10 cellular contexts compared by ENCODE assay signal in the genomic region with DNA sequence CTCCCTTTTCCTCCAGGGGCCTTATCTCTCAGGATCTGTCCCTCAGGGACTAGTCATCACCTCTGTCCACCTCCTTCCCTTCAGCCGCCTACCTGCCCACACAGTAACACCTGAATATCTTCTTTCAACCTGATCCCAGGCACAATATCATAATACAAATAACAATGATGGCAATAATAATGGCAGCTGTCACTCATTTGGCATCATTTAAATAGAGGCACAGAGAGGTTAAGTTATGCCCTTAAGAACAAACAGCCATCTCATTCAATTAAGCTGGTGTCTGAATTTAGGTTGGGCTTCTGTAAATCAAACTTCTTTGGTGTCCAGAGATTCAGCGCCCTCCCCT. TPM values are rescaled to one million over a fixed set of nuclear protein-coding genes. Genes with fewer than 3 reads are reported as not detected.
DNase-seq lines count a peak whose midpoint lies in the region; ATAC-seq, FAIRE-seq and TF ChIP-seq lines count a peak whose summit lies in the region.
"Had no signal": no experiment of that assay in that cellular context is flagged by ENCODE, and none has a peak within 500 bp of the region (broad histone marks: within the 10 kb centered on the region; RNA-seq: fewer than 3 reads in every experiment).

No MANE protein-coding gene starts in this region.

- ATAC-seq in GM18517 (IDR thresholded peaks at IDR 0.05; ENCODE audit: unreplicated experiment) (no peak), HG02970 (IDR thresholded peaks at IDR 0.05; ENCODE audit: low FRiP score, unreplicated experiment) (no peak)

- no peak overlapping the region for H3K4me3 Mint-ChIP-seq in activated naive CD4-positive, alpha-beta T cell treated with anti-CD3 and anti-CD28 coated beads for 36 hours
- H3K4me3 Mint-ChIP-seq in astrocyte (ENCODE audit: unreplicated experiment): peak overlapping the region; percentile 61
- H3K4me3 Mint-ChIP-seq in mesothelial cell of epicardium: no peak overlapping the region

- intact Hi-C loops in activated naive CD4-positive, alpha-beta T cell treated with anti-CD3 and anti-CD28 coated beads for 36 hours (cut with micrococcal nuclease): loop anchor here (1.0 kb wide), 3 partner anchors 50 to 153 kb away; no protein-coding TSS in a partner anchor
- intact Hi-C loops in tibial artery (cut with DNase I; ENCODE audit: low total_unique reads): loop anchor here (5.0 to 10.0 kb wide), 2 partner anchors 46 to 108 kb away; partner anchors contain the start of gene AHDC1

- no peak overlapping the region for H2AFZ ChIP-seq in astrocyte (ENCODE audit: low read depth, low read length)

- H3K4me3 ChIP-seq in astrocyte (ENCODE audit: insufficient read depth, low read depth, low read length): no peak overlapping the region
- peak overlapping the region in 1 of 2 donors; percentile 47 for H3K4me3 ChIP-seq in tibial artery

- CTCF ChIA-PET in activated naive CD4-positive, alpha-beta T cell treated with anti-CD3 and anti-CD28 coated beads for 36 hours (lab: Charles Lee): interaction anchor here (0.5 to 8.0 kb wide), 45 partner anchors 9 to 259 kb away, joined by 3 to 105 read pairs (median 4); partner anchors contain the start of genes AHDC1, IFI6 and SYTL1

- H3K9ac ChIP-seq in astrocyte (ENCODE audit: low read length): peak overlapping the region; percentile 32

- no peak for TF ChIP-seq CTCF in astrocyte (IDR thresholded peaks at IDR 0.05; ENCODE audit: insufficient read depth, low read depth, low read length)
- no peak for TF ChIP-seq CTCF in mesothelial cell of epicardium (IDR thresholded peaks at IDR 0.05; ENCODE audit: unreplicated experiment)
- TF ChIP-seq CTCF in tibial artery (IDR thresholded peaks at IDR 0.05): no peak

- no peaks in the 10 kb centered on the region for H3K9me3 Mint-ChIP-seq in activated naive CD4-positive, alpha-beta T cell treated with anti-CD3 and anti-CD28 coated beads for 36 hours
- H3K9me3 Mint-ChIP-seq in astrocyte (ENCODE audit: unreplicated experiment) (no peaks in the 10 kb centered on the region), mesothelial cell of epicardium (no peaks in the 10 kb centered on the region)

- no peaks in the 10 kb centered on the region for H3K27me3 ChIP-seq in astrocyte (ENCODE audit: insufficient read depth, low read length)
- H3K27me3 ChIP-seq in tibial artery: no peaks in the 10 kb centered on the region

- no peak for DNase-seq in activated naive CD4-positive, alpha-beta T cell treated with anti-CD3 and anti-CD28 coated beads for 36 hours
- DNase-seq in activated naive CD4-positive, alpha-beta T cell treated with anti-CD3 and anti-CD28 coated beads, Interleukin-2, amount 50 U/mL, for 16 hours: no peak
- no peak for DNase-seq in astrocyte (ENCODE audit: low read depth)
- no peak for DNase-seq in mesothelial cell of epicardium (ENCODE audit: low spot score in 2 of 2, unreplicated experiment in 2 of 2)
- DNase-seq in tibial artery: no peak
- DNase-seq in amygdala (lab: John Stamatoyannopoulos, UW): no peak
- DNase-seq: activated gamma-delta T cell had no signal

- peaks cover 21% of the 10 kb centered on the region for H3K4me1 Mint-ChIP-seq in activated naive CD4-positive, alpha-beta T cell treated with anti-CD3 and anti-CD28 coated beads for 36 hours (ENCODE audit: low read depth)
- H3K4me1 Mint-ChIP-seq in astrocyte (ENCODE audit: low read depth, unreplicated experiment): peaks cover 54% of the 10 kb centered on the region
- H3K4me1 Mint-ChIP-seq in mesothelial cell of epicardium: peaks cover 33% of the 10 kb centered on the region

- peaks cover 2% of the 10 kb centered on the region for H3K36me3 ChIP-seq in astrocyte (ENCODE audit: insufficient read depth, low read length)
- H3K36me3 ChIP-seq in tibial artery: peaks cover 0 to 38% (median 27%) of the 10 kb centered on the region in 3 donors

- H3K27ac Mint-ChIP-seq in activated naive CD4-positive, alpha-beta T cell treated with anti-CD3 and anti-CD28 coated beads for 36 hours: peak overlapping the region; percentile 69
- H3K27ac Mint-ChIP-seq in astrocyte (ENCODE audit: unreplicated experiment) (peak overlapping the region; percentile 67), mesothelial cell of epicardium (peak overlapping the region; percentile 39)

- H3K27ac ChIP-seq in astrocyte (ENCODE audit: low read depth, low read length): no peak overlapping the region
- H3K27ac ChIP-seq in tibial artery: peak overlapping the region; percentile 90 to 97

- H3K79me2 ChIP-seq in astrocyte (ENCODE audit: insufficient read depth, low read length): peaks cover 19% of the 10 kb centered on the region

- peaks cover 42% of the 10 kb centered on the region for H4K20me1 ChIP-seq in astrocyte (ENCODE audit: insufficient read depth, low read length)

- H3K36me3 Mint-ChIP-seq in activated naive CD4-positive, alpha-beta T cell treated with anti-CD3 and anti-CD28 coated beads for 36 hours (ENCODE audit: low read depth): no peaks in the 10 kb centered on the region
- H3K36me3 Mint-ChIP-seq in astrocyte (ENCODE audit: low read depth, unreplicated experiment) (peaks cover 6% of the 10 kb centered on the region), mesothelial cell of epicardium (peaks cover 11% of the 10 kb centered on the region)

- H3K9me3 ChIP-seq in astrocyte (ENCODE audit: insufficient read depth, low read depth, low read length) (no peaks in the 10 kb centered on the region), tibial artery (no peaks in the 10 kb centered on the region)

- no peak for FAIRE-seq in astrocyte (lab: Jason Lieb, UNC)
- FAIRE-seq: small intestine had no signal

- H3K4me1 ChIP-seq in astrocyte (ENCODE audit: insufficient read depth, low read length) (peaks cover 26% of the 10 kb centered on the region), tibial artery (peaks cover 20 to 71% (median 64%) of the 10 kb centered on the region in 4 donors)

- peak overlapping the region; percentile 59 for H3K4me2 ChIP-seq in astrocyte (ENCODE audit: low read length)

- H3K27me3 Mint-ChIP-seq in activated naive CD4-positive, alpha-beta T cell treated with anti-CD3 and anti-CD28 coated beads for 36 hours (ENCODE audit: low read depth): no peaks in the 10 kb centered on the region
- H3K27me3 Mint-ChIP-seq in astrocyte (ENCODE audit: low read depth, unreplicated experiment) (no peaks in the 10 kb centered on the region), mesothelial cell of epicardium (ENCODE audit: low read depth) (no peaks in the 10 kb centered on the region)

RNA-seq across cellular contexts. Expression of gene AHDC1, which starts 47.5 kb away (rescaled TPM):
- 10 to 100 TPM in 1 of 2 experiments, 1 to 10 TPM in 1; 7.7 to 10.1 TPM for total RNA-seq in activated naive CD4-positive, alpha-beta T cell treated with anti-CD3 and anti-CD28 coated beads for 36 hours
- total RNA-seq in astrocyte (74.0 and 75.7 TPM in 2 replicates), mesothelial cell of epicardium (71.4 to 73.5 TPM (median 72.1 TPM) in 3 replicates)
